16 cellular contexts compared by ENCODE assay signal in genomic region chr3:14514323-14514720, GRCh38. TPM values are rescaled to one million over a fixed set of nuclear protein-coding genes. Genes with fewer than 3 reads are reported as not detected.
DNase-seq lines count a peak whose midpoint lies in the region; TF ChIP-seq lines count a peak whose summit lies in the region.
"Had no signal": no experiment of that assay in that cellular context is flagged by ENCODE, and none has a peak within 500 bp of the region (broad histone marks: within the 10 kb centered on the region; RNA-seq: fewer than 3 reads in every experiment).

No MANE protein-coding gene starts in this region.

- DNase-seq in mammary epithelial cell (peak; percentile 64), MCF 10A (ENCODE audit: unreplicated experiment) (no peak), WERI-Rb-1 (peak; percentile 1), glutamatergic neuron (peak; percentile 8), spleen (peak; percentile 62), GM13977 (ENCODE audit: low spot score) (no peak), HCEC 1CT (no peak)
- DNase-seq in stimulated activated CD4-positive, alpha-beta T cell treated with anti-CD3 and anti-CD28 coated beads, Interleukin-2, amount 100 ng/mL, for 48 hours = no peak
- DNase-seq: DMS79, MG63, NCI-H1092 treated with DMSO at 0.1 percent for 48 hours, NCI-H1694, NCI-H748 treated with DMSO at 0.1 percent for 48 hours, PC-3 had no signal

- H3K4me1 ChIP-seq in mammary epithelial cell (ENCODE audit: insufficient read depth, low read length) (peaks cover 10% of the 10 kb centered on the region), spleen (peaks cover 0 to 1% (median 0%) of the 10 kb centered on the region in 6 donors)

- WGBS in mammary epithelial cell (ENCODE audit: low coverage, missing lambda C conversion rate) = 67% methylated on average over 12 of the region's 17 CpGs
- 86 to 94% (median 91%) methylated on average over 16 to 17 of the region's 17 CpGs for WGBS in spleen, 5 donors

- H3K9me3 Mint-ChIP-seq in MCF 10A (ENCODE audit: unreplicated experiment) (no peaks in the 10 kb centered on the region), glutamatergic neuron (ENCODE audit: unreplicated experiment) (peaks cover 3% of the 10 kb centered on the region)

- dilution Hi-C loops in mammary epithelial cell (cut with HindIII; ENCODE audit: low sequenced_read_pairs) = no loop called here

- H4K20me1 ChIP-seq in mammary epithelial cell (ENCODE audit: insufficient read depth, low read length) = no peaks in the 10 kb centered on the region

- no peak overlapping the region for H3K4me3 ChIP-seq in mammary epithelial cell (replicated peaks in 1 of 3; ENCODE audit: insufficient read depth in 1 of 3, low read depth in 2 of 3, low read length in 3 of 3)
- H3K4me3 ChIP-seq in WERI-Rb-1 (ENCODE audit: low read depth, low read length) = no peak overlapping the region
- no peak overlapping the region for H3K4me3 ChIP-seq in spleen
- H3K4me3 ChIP-seq: GM12878, MG63 had no signal

- POLR2A ChIA-PET in MCF 10A (lab: Yijun Ruan, JAX) = no interaction called here

- BruUV-seq in mammary epithelial cell (replicated peaks; lab: Mats Ljungman, UMichigan) (no TSS peak), MCF 10A (replicated peaks; lab: Mats Ljungman, UMichigan) (no TSS peak)

- H2AFZ ChIP-seq in mammary epithelial cell (ENCODE audit: low read depth, low read length) = no peak overlapping the region

- H3K36me3 Mint-ChIP-seq in MCF 10A (ENCODE audit: insufficient read depth, unreplicated experiment) (peaks cover 4% of the 10 kb centered on the region), glutamatergic neuron (ENCODE audit: unreplicated experiment) (no peaks in the 10 kb centered on the region)

- H3K9me3 ChIP-seq in mammary epithelial cell (replicated peaks; ENCODE audit: insufficient read depth, low read length) (no peaks in the 10 kb centered on the region), WERI-Rb-1 (ENCODE audit: severe bottlenecking) (no peaks in the 10 kb centered on the region), spleen (no peaks in the 10 kb centered on the region)
- H3K9me3 ChIP-seq: MG63 had no signal

- intact Hi-C loops in mammary epithelial cell (cut with micrococcal nuclease) (no loop called here), MCF 10A (cut with micrococcal nuclease) (no loop called here), spleen (cut with DNase I; ENCODE audit: low total_unique reads) (no loop called here)

- H3K4me3 Mint-ChIP-seq in MCF 10A (ENCODE audit: unreplicated experiment) = no peak overlapping the region
- no peak overlapping the region for H3K4me3 Mint-ChIP-seq in glutamatergic neuron (ENCODE audit: unreplicated experiment)

- H3K9ac ChIP-seq in mammary epithelial cell (ENCODE audit: insufficient read depth, low read length) = no peak overlapping the region
- H3K9ac ChIP-seq: KMS-11 had no signal

- no peak overlapping the region for H3K27ac ChIP-seq in mammary epithelial cell (ENCODE audit: insufficient read depth, low read depth, low read length)
- no peak overlapping the region for H3K27ac ChIP-seq in WERI-Rb-1
- H3K27ac ChIP-seq in spleen = no peak overlapping the region
- H3K27ac ChIP-seq: KMS-11 had no signal

- TF ChIP-seq POLR2A in spleen (IDR thresholded peaks at IDR 0.05) = no peak

- in situ Hi-C loops in mammary epithelial cell (cut with MboI; ENCODE audit: low sequenced_read_pairs in 2 of 2) = loop anchor here in 1 of 2 donors (25.0 kb wide), 1 partner anchor 398 kb away; no protein-coding TSS in a partner anchor
- in situ Hi-C loops in GM13977 (cut with MboI; ENCODE audit: low pct_unique_long_range_greater_than_20kb, low sequenced_read_pairs, unreplicated experiment) = no loop called here

- H3K27me3 Mint-ChIP-seq in MCF 10A (ENCODE audit: insufficient read depth, unreplicated experiment) (peaks cover 12% of the 10 kb centered on the region), glutamatergic neuron (ENCODE audit: unreplicated experiment) (peaks cover 8% of the 10 kb centered on the region)

- no peaks in the 10 kb centered on the region for H3K79me2 ChIP-seq in mammary epithelial cell (ENCODE audit: insufficient read depth, low read length)

- TF ChIP-seq CTCF in mammary epithelial cell (conservative IDR thresholded peaks at IDR 0.05 in 1 of 2, IDR thresholded peaks at IDR 0.05 in 1 of 2; ENCODE audit: extremely low read depth in 1 of 2, insufficient read depth in 1 of 2, low read depth in 1 of 2, low read length in 2 of 2) (no peak), MCF 10A (IDR thresholded peaks at IDR 0.05; ENCODE audit: unreplicated experiment) (no peak), WERI-Rb-1 (IDR thresholded peaks at IDR 0.05; ENCODE audit: low read depth, low read length) (no peak), glutamatergic neuron (IDR thresholded peaks at IDR 0.05; ENCODE audit: partially characterized antibody, unreplicated experiment) (no peak), spleen (IDR thresholded peaks at IDR 0.05 in 8 of 11, conservative IDR thresholded peaks at IDR 0.05 in 3 of 11) (no peak), GM13977 (IDR thresholded peaks at IDR 0.05; ENCODE audit: extremely low read depth, insufficient read depth, missing control alignments) (no peak)

- H3K4me2 ChIP-seq in mammary epithelial cell (ENCODE audit: insufficient read depth, low read depth, low read length) = no peak overlapping the region
- H3K4me2 ChIP-seq: KMS-11 had no signal

- H3K27ac Mint-ChIP-seq in MCF 10A (ENCODE audit: low read depth, unreplicated experiment) (no peak overlapping the region), glutamatergic neuron (ENCODE audit: unreplicated experiment) (no peak overlapping the region)

- CTCF ChIA-PET in mammary epithelial cell (lab: Charles Lee; ENCODE audit: low non-redundant PET) (no interaction called here), MCF 10A (lab: Yijun Ruan, JAX) (no interaction called here)

- no peaks in the 10 kb centered on the region for H3K4me1 Mint-ChIP-seq in MCF 10A (ENCODE audit: insufficient read depth, unreplicated experiment)
- no peaks in the 10 kb centered on the region for H3K4me1 Mint-ChIP-seq in glutamatergic neuron (ENCODE audit: low read depth, unreplicated experiment)

- H3K36me3 ChIP-seq in mammary epithelial cell (ENCODE audit: insufficient read depth, low read length) (no peaks in the 10 kb centered on the region), WERI-Rb-1 (no peaks in the 10 kb centered on the region), spleen (no peaks in the 10 kb centered on the region)
- H3K36me3 ChIP-seq: MG63 had no signal

- no peaks in the 10 kb centered on the region for H3K27me3 ChIP-seq in mammary epithelial cell (ENCODE audit: insufficient read depth, low read length)
- no peaks in the 10 kb centered on the region for H3K27me3 ChIP-seq in WERI-Rb-1 (ENCODE audit: insufficient read depth, low read depth, severe bottlenecking)
- no peaks in the 10 kb centered on the region for H3K27me3 ChIP-seq in spleen (replicated peaks in 1 of 7)
- H3K27me3 ChIP-seq: MG63 had no signal

RNA-seq across cellular contexts. Expression of gene GRIP2, which starts 25.8 kb away (rescaled TPM):
- total RNA-seq in mammary epithelial cell (under 1 TPM in 1 of 2 donors, not detected in 1; 0.17 TPM), MCF 10A (2022) (not detected in 2 replicates), glutamatergic neuron (ENCODE audit: unreplicated experiment) (0.34 TPM), spleen (1 to 10 TPM in 6 of 7 donors, under 1 TPM in 1; 0.60 to 3.7 (median 1.2) TPM)
- polyA plus RNA-seq in mammary epithelial cell (0.01 TPM), spleen (1 to 10 TPM in 1 of 3 donors, under 1 TPM in 2; 0.15 to 2.5 (median 0.52) TPM)
- not detected for polyA minus RNA-seq in mammary epithelial cell
- total RNA-seq: GM12878 had no signal
- polyA plus RNA-seq: GM12878 had no signal

Comparison
In these comparisons a context has a peak if more than half of its experiments do, and no peak if none do; other contexts are left out.
1. DNase-seq: peak in mammary epithelial cell (single experiment), WERI-Rb-1 (single experiment), glutamatergic neuron (single experiment) and spleen (single experiment); none in MCF 10A (single experiment), stimulated activated CD4-positive, alpha-beta T cell treated with anti-CD3 and anti-CD28 coated beads, Interleukin-2, amount 100 ng/mL, for 48 hours (0 of 2), GM13977 (single experiment) and HCEC 1CT (single experiment).